In genomic region chr2:190513877-190514276, GRCh38 we compare ENCODE assay signal across 21 cellular contexts.
"Had no signal": no experiment of that assay in that cellular context is flagged by ENCODE, and none has a peak within 500 bp of the region (broad histone marks: within the 10 kb centered on the region; RNA-seq: fewer than 3 reads in every experiment).

No MANE protein-coding gene starts in this region.

- H3K9me3 Mint-ChIP-seq: dendritic cell treated with granulocyte-macrophage colony-stimulating factor and Interleukin-4, amounts not matched to agents 40 ng/mL and 50 ng/mL, for 4 days; naive thymus-derived CD8-positive, alpha-beta T cell; neural progenitor cell; type B pancreatic cell had no signal

- H3K4me3 ChIP-seq: esophagus squamous epithelium, gastroesophageal sphincter, neural progenitor cell, ovary, smooth muscle cell, suprapubic skin, thyroid gland had no signal

- H3K4me3 Mint-ChIP-seq: dendritic cell treated with granulocyte-macrophage colony-stimulating factor and Interleukin-4, amounts not matched to agents 40 ng/mL and 50 ng/mL, for 4 days; naive thymus-derived CD8-positive, alpha-beta T cell; neural progenitor cell; type B pancreatic cell had no signal

- H3K27ac Mint-ChIP-seq: dendritic cell treated with granulocyte-macrophage colony-stimulating factor and Interleukin-4, amounts not matched to agents 40 ng/mL and 50 ng/mL, for 4 days; progenitor cell of endocrine pancreas; type B pancreatic cell had no signal

- H3K4me1 ChIP-seq: esophagus squamous epithelium, gastroesophageal sphincter, neural progenitor cell, suprapubic skin, thyroid gland had no signal

- H3K27me3 Mint-ChIP-seq: dendritic cell treated with granulocyte-macrophage colony-stimulating factor and Interleukin-4, amounts not matched to agents 40 ng/mL and 50 ng/mL, for 4 days; naive thymus-derived CD8-positive, alpha-beta T cell; progenitor cell of endocrine pancreas had no signal

- H3K27ac ChIP-seq: esophagus squamous epithelium, gastroesophageal sphincter, neural progenitor cell, ovary, suprapubic skin, thyroid gland had no signal

- H3K9me3 ChIP-seq: esophagus squamous epithelium, gastroesophageal sphincter, ovary, suprapubic skin, thyroid gland had no signal

- H3K4me1 Mint-ChIP-seq: neural progenitor cell had no signal

- DNase-seq: esophagus squamous epithelium; foreskin fibroblast; glutamatergic neuron; islet precursor cell; mammary epithelial cell; naive thymus-derived CD8-positive, alpha-beta T cell; nucleus accumbens; ovary; right cardiac atrium; stimulated activated CD4-positive, alpha-beta T cell treated with anti-CD3 and anti-CD28 coated beads, Interleukin-2, amount 100 ng/mL, for 48 hours; stimulated activated naive CD8-positive, alpha-beta T cell treated with anti-CD3 and anti-CD28 coated beads, Interleukin-15, Interleukin-2, amounts not matched to agents 100 U/mL and 50 U/mL, for 24 hours; thyroid gland had no signal

- H3K27me3 ChIP-seq: esophagus squamous epithelium, gastroesophageal sphincter, neural progenitor cell, ovary, suprapubic skin, thyroid gland had no signal

- FAIRE-seq: urothelium cell line had no signal

- H3K9ac ChIP-seq: neural progenitor cell had no signal

- H3K36me3 ChIP-seq: neural progenitor cell, ovary, suprapubic skin, thyroid gland had no signal

- ATAC-seq: gastroesophageal sphincter; left lobe of liver; naive thymus-derived CD8-positive, alpha-beta T cell; right cardiac atrium; stimulated activated naive CD8-positive, alpha-beta T cell treated with anti-CD3 and anti-CD28 coated beads, Interleukin-15, Interleukin-2, amounts not matched to agents 100 U/mL and 50 U/mL, for 24 hours had no signal

- H3K4me2 ChIP-seq: neural progenitor cell, smooth muscle cell had no signal

- H3K36me3 Mint-ChIP-seq: neural progenitor cell had no signal

- H2AFZ ChIP-seq: neural progenitor cell had no signal
